1 cellular context compared by ENCODE assay signal in genomic region chr20:49285233-49285668, GRCh38.
TF ChIP-seq lines count a peak whose summit lies in the region.

No MANE protein-coding gene starts in this region.

TF ChIP-seq in H1, 55 proteins besides CTCF, POLR2A, EP300 and RAD21:
- no peak for TF ChIP-seq TCF12 (IDR thresholded peaks at IDR 0.05; ENCODE audit: low read depth, low read length)
- TF ChIP-seq BCL11A (IDR thresholded peaks at IDR 0.05; ENCODE audit: low read depth in 2 of 2, low read length in 2 of 2), result no peak
- TF ChIP-seq ZNF274 (IDR thresholded peaks at IDR 0.05; ENCODE audit: borderline replicate concordance, extremely low read depth, low read length), result no peak
- TF ChIP-seq, protein P1, sequence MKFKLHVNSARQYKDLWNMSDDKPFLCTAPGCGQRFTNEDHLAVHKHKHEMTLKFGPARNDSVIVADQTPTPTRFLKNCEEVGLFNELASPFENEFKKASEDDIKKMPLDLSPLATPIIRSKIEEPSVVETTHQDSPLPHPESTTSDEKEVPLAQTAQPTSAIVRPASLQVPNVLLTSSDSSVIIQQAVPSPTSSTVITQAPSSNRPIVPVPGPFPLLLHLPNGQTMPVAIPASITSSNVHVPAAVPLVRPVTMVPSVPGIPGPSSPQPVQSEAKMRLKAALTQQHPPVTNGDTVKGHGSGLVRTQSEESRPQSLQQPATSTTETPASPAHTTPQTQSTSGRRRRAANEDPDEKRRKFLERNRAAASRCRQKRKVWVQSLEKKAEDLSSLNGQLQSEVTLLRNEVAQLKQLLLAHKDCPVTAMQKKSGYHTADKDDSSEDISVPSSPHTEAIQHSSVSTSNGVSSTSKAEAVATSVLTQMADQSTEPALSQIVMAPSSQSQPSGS (IDR thresholded peaks at IDR 0.05; ENCODE audit: low read length), result no peak
TF ChIP-seq in H1: peak in this region for 0.
